ENCODE assay signal across 2 cellular contexts in the genomic region with DNA sequence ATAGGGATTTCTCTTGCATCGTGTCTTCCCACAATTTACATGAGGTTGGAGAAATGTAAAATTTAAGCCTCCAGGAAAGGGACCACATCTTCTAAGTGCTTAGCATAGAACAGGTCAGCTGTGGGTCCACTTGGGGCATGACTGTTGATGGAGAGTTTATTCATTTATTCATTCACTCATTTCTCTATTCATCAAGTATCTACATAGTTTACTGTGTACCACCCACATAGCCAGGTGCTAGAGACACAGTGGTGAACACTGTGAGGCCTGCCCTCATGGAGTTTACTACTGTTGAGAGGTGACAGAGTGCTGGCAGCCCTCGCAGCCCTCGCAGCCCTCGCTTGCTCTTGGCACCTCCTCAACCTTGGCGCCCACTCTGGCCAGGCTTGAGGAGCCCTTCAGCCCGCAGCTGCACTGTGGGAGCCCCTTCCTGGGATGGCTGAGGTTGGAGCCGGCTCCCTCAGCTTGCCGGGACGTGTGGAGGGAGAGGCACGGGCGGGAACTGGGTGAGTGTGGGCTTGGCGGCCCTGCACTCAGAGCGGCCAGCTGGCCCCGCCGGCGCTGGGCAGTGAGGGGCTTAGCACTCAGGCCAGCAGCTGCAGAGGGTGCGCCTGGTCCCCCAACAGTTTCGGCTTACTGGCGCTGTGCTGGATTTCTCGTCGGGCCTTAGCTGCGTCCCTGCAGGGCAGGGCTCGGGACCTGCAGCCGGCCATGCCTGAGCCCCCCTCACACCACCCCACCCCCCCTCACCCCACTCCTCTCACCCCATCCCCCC.
TF ChIP-seq lines count a peak whose summit lies in the region.

No MANE protein-coding gene starts in this region.

TF ChIP-seq in GM23338, 12 proteins besides CTCF, POLR2A, EP300 and RAD21 (continues in another document):
- TF ChIP-seq, protein P1, sequence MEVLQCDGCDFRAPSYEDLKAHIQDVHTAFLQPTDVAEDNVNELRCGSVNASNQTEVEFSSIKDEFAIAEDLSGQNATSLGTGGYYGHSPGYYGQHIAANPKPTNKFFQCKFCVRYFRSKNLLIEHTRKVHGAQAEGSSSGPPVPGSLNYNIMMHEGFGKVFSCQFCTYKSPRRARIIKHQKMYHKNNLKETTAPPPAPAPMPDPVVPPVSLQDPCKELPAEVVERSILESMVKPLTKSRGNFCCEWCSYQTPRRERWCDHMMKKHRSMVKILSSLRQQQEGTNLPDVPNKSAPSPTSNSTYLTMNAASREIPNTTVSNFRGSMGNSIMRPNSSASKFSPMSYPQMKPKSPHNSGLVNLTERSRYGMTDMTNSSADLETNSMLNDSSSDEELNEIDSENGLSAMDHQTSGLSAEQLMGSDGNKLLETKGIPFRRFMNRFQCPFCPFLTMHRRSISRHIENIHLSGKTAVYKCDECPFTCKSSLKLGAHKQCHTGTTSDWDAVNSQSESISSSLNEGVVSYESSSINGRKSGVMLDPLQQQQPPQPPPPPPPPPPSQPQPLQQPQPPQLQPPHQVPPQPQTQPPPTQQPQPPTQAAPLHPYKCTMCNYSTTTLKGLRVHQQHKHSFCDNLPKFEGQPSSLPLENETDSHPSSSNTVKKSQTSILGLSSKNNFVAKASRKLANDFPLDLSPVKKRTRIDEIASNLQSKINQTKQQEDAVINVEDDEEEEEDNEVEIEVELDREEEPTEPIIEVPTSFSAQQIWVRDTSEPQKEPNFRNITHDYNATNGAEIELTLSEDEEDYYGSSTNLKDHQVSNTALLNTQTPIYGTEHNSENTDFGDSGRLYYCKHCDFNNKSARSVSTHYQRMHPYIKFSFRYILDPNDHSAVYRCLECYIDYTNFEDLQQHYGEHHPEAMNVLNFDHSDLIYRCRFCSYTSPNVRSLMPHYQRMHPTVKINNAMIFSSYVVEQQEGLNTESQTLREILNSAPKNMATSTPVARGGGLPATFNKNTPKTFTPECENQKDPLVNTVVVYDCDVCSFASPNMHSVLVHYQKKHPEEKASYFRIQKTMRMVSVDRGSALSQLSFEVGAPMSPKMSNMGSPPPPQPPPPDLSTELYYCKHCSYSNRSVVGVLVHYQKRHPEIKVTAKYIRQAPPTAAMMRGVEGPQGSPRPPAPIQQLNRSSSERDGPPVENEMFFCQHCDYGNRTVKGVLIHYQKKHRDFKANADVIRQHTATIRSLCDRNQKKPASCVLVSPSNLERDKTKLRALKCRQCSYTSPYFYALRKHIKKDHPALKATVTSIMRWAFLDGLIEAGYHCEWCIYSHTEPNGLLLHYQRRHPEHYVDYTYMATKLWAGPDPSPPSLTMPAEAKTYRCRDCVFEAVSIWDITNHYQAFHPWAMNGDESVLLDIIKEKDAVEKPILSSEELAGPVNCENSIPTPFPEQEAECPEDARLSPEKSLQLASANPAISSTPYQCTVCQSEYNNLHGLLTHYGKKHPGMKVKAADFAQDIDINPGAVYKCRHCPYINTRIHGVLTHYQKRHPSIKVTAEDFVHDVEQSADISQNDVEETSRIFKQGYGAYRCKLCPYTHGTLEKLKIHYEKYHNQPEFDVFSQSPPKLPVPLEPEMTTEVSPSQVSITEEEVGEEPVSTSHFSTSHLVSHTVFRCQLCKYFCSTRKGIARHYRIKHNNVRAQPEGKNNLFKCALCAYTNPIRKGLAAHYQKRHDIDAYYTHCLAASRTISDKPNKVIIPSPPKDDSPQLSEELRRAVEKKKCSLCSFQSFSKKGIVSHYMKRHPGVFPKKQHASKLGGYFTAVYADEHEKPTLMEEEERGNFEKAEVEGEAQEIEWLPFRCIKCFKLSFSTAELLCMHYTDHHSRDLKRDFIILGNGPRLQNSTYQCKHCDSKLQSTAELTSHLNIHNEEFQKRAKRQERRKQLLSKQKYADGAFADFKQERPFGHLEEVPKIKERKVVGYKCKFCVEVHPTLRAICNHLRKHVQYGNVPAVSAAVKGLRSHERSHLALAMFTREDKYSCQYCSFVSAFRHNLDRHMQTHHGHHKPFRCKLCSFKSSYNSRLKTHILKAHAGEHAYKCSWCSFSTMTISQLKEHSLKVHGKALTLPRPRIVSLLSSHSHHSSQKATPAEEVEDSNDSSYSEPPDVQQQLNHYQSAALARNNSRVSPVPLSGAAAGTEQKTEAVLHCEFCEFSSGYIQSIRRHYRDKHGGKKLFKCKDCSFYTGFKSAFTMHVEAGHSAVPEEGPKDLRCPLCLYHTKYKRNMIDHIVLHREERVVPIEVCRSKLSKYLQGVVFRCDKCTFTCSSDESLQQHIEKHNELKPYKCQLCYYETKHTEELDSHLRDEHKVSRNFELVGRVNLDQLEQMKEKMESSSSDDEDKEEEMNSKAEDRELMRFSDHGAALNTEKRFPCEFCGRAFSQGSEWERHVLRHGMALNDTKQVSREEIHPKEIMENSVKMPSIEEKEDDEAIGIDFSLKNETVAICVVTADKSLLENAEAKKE (CRISPR knock-in tag; IDR thresholded peaks at IDR 0.05) = no peak
- TF ChIP-seq EZH2phosphoT487 (IDR thresholded peaks at IDR 0.05; ENCODE audit: unreplicated experiment) = no peak
- no peak for TF ChIP-seq JUNB (IDR thresholded peaks at IDR 0.05; ENCODE audit: unreplicated experiment)
- TF ChIP-seq, protein P2, sequence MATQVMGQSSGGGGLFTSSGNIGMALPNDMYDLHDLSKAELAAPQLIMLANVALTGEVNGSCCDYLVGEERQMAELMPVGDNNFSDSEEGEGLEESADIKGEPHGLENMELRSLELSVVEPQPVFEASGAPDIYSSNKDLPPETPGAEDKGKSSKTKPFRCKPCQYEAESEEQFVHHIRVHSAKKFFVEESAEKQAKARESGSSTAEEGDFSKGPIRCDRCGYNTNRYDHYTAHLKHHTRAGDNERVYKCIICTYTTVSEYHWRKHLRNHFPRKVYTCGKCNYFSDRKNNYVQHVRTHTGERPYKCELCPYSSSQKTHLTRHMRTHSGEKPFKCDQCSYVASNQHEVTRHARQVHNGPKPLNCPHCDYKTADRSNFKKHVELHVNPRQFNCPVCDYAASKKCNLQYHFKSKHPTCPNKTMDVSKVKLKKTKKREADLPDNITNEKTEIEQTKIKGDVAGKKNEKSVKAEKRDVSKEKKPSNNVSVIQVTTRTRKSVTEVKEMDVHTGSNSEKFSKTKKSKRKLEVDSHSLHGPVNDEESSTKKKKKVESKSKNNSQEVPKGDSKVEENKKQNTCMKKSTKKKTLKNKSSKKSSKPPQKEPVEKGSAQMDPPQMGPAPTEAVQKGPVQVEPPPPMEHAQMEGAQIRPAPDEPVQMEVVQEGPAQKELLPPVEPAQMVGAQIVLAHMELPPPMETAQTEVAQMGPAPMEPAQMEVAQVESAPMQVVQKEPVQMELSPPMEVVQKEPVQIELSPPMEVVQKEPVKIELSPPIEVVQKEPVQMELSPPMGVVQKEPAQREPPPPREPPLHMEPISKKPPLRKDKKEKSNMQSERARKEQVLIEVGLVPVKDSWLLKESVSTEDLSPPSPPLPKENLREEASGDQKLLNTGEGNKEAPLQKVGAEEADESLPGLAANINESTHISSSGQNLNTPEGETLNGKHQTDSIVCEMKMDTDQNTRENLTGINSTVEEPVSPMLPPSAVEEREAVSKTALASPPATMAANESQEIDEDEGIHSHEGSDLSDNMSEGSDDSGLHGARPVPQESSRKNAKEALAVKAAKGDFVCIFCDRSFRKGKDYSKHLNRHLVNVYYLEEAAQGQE (IDR thresholded peaks at IDR 0.05; ENCODE audit: unreplicated experiment) = no peak
- TF ChIP-seq ZNF114 (CRISPR knock-in tag; IDR thresholded peaks at IDR 0.05) = no peak
- TF ChIP-seq STAT1 (IDR thresholded peaks at IDR 0.05; ENCODE audit: unreplicated experiment) = no peak
- TF ChIP-seq, protein P3, sequence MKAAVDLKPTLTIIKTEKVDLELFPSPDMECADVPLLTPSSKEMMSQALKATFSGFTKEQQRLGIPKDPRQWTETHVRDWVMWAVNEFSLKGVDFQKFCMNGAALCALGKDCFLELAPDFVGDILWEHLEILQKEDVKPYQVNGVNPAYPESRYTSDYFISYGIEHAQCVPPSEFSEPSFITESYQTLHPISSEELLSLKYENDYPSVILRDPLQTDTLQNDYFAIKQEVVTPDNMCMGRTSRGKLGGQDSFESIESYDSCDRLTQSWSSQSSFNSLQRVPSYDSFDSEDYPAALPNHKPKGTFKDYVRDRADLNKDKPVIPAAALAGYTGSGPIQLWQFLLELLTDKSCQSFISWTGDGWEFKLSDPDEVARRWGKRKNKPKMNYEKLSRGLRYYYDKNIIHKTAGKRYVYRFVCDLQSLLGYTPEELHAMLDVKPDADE (IDR thresholded peaks at IDR 0.05) = no peak
- no peak for TF ChIP-seq EZH2 (IDR thresholded peaks at IDR 0.05; ENCODE audit: low read depth, unreplicated experiment)

TF ChIP-seq in neural cell, 6 proteins besides CTCF, POLR2A, EP300 and RAD21:
- TF ChIP-seq, protein P2 (IDR thresholded peaks at IDR 0.05; ENCODE audit: borderline replicate concordance) = no peak
- TF ChIP-seq SMC3 (conservative IDR thresholded peaks at IDR 0.05; ENCODE audit: poor library complexity) = no peak
- no peak for TF ChIP-seq TAF1 (IDR thresholded peaks at IDR 0.05; ENCODE audit: low read depth)
- TF ChIP-seq POLR2AphosphoS5 (IDR thresholded peaks at IDR 0.05) = no peak
- TF ChIP-seq MXI1 (conservative IDR thresholded peaks at IDR 0.05; ENCODE audit: poor library complexity, severe bottlenecking) = no peak
- no peak for TF ChIP-seq EZH2 (IDR thresholded peaks at IDR 0.05; ENCODE audit: borderline replicate concordance, insufficient read depth, low read length, poor library complexity, severe bottlenecking)
